8 cellular contexts compared by ENCODE assay signal in genomic region chr2:218397502-218398436, GRCh38. TPM values are rescaled to one million over a fixed set of nuclear protein-coding genes. Genes with fewer than 3 reads are reported as not detected.
DNase-seq lines count a peak whose midpoint lies in the region; ATAC-seq and TF ChIP-seq lines count a peak whose summit lies in the region.

No MANE protein-coding gene starts in this region.

- intact Hi-C loops in activated T-helper 1 cell treated with anti-CD3 and anti-CD28 coated beads, Interleukin-12 subunit alpha, Interleukin-12 subunit beta, Interleukin-2, Interleukin-4 antibody, amounts not matched to agents 30 ng/mL and 10 ng/mL and 1 ng/mL, durations not matched to agents 14 hours and 24 hours and 36 hours (cut with micrococcal nuclease): loop anchor here (2.0 to 10.0 kb wide), 9 partner anchors 75 to 990 kb away; partner anchors contain the start of genes CNPPD1, DNAJB2, DNPEP and RETREG2

- H3K27ac Mint-ChIP-seq in activated T-helper 1 cell treated with anti-CD3 and anti-CD28 coated beads, Interleukin-12 subunit alpha, Interleukin-12 subunit beta, Interleukin-2, Interleukin-4 antibody, amounts not matched to agents 30 ng/mL and 10 ng/mL and 1 ng/mL, durations not matched to agents 14 hours and 24 hours and 36 hours: peak overlapping the region; percentile 98
- no peak overlapping the region for H3K27ac Mint-ChIP-seq in nephron progenitor cell

- H3K9me3 Mint-ChIP-seq in activated T-helper 1 cell treated with anti-CD3 and anti-CD28 coated beads, Interleukin-12 subunit alpha, Interleukin-12 subunit beta, Interleukin-2, Interleukin-4 antibody, amounts not matched to agents 30 ng/mL and 10 ng/mL and 1 ng/mL, durations not matched to agents 14 hours and 24 hours and 36 hours: no peaks in the 10 kb centered on the region
- no peaks in the 10 kb centered on the region for H3K9me3 Mint-ChIP-seq in nephron progenitor cell

- peaks cover 3% of the 10 kb centered on the region for H3K27me3 Mint-ChIP-seq in activated T-helper 1 cell treated with anti-CD3 and anti-CD28 coated beads, Interleukin-12 subunit alpha, Interleukin-12 subunit beta, Interleukin-2, Interleukin-4 antibody, amounts not matched to agents 30 ng/mL and 10 ng/mL and 1 ng/mL, durations not matched to agents 14 hours and 24 hours and 36 hours (ENCODE audit: insufficient read depth)
- H3K27me3 Mint-ChIP-seq in nephron progenitor cell (ENCODE audit: low read depth, poor library complexity): peaks cover 35% of the 10 kb centered on the region

- peak overlapping the region; percentile 82 for H3K4me3 ChIP-seq in fibroblast of villous mesenchyme (ENCODE audit: low read depth, low read length)

- peaks cover 5% of the 10 kb centered on the region for H3K36me3 Mint-ChIP-seq in activated T-helper 1 cell treated with anti-CD3 and anti-CD28 coated beads, Interleukin-12 subunit alpha, Interleukin-12 subunit beta, Interleukin-2, Interleukin-4 antibody, amounts not matched to agents 30 ng/mL and 10 ng/mL and 1 ng/mL, durations not matched to agents 14 hours and 24 hours and 36 hours (ENCODE audit: low read depth)
- no peaks in the 10 kb centered on the region for H3K36me3 Mint-ChIP-seq in nephron progenitor cell (ENCODE audit: low read depth)

- H3K4me3 Mint-ChIP-seq in activated T-helper 1 cell treated with anti-CD3 and anti-CD28 coated beads, Interleukin-12 subunit alpha, Interleukin-12 subunit beta, Interleukin-2, Interleukin-4 antibody, amounts not matched to agents 30 ng/mL and 10 ng/mL and 1 ng/mL, durations not matched to agents 14 hours and 24 hours and 36 hours: peak overlapping the region; percentile 94
- peak overlapping the region; percentile 89 for H3K4me3 Mint-ChIP-seq in nephron progenitor cell

- no peak for TF ChIP-seq CTCF in fibroblast of villous mesenchyme (IDR thresholded peaks at IDR 0.05; ENCODE audit: insufficient read depth, low read depth, low read length)
- TF ChIP-seq CTCF in nephron progenitor cell (IDR thresholded peaks at IDR 0.05): no peak

- DNase-seq in NCI-H526 (lab: John Stamatoyannopoulos, UW) (peak; percentile 27 to 65), NCI-H526 treated with DMSO at 0.1 percent for 48 hours (lab: John Stamatoyannopoulos, UW) (no peak), NCI-H774 (lab: John Stamatoyannopoulos, UW) (peak; percentile 52), fibroblast of villous mesenchyme (ENCODE audit: low read depth) (peak; percentile 94), nephron progenitor cell (peak; percentile 50)
- peak; percentile 68 for DNase-seq in activated T-helper 1 cell treated with anti-CD3 and anti-CD28 coated beads, Interleukin-12 subunit alpha, Interleukin-12 subunit beta, Interleukin-2, Interleukin-4 antibody, amounts not matched to agents 30 ng/mL and 10 ng/mL and 1 ng/mL, durations not matched to agents 14 hours and 24 hours and 36 hours (ENCODE audit: low spot score)

- peaks cover 40% of the 10 kb centered on the region for H3K4me1 Mint-ChIP-seq in activated T-helper 1 cell treated with anti-CD3 and anti-CD28 coated beads, Interleukin-12 subunit alpha, Interleukin-12 subunit beta, Interleukin-2, Interleukin-4 antibody, amounts not matched to agents 30 ng/mL and 10 ng/mL and 1 ng/mL, durations not matched to agents 14 hours and 24 hours and 36 hours (ENCODE audit: low read depth)
- peaks cover 24% of the 10 kb centered on the region for H3K4me1 Mint-ChIP-seq in nephron progenitor cell

- ATAC-seq in HG02763 (IDR thresholded peaks at IDR 0.05; ENCODE audit: unreplicated experiment): peak; percentile 16
- no peak for ATAC-seq in HG03520 (IDR thresholded peaks at IDR 0.05; ENCODE audit: unreplicated experiment)

RNA-seq across cellular contexts. Expression of gene CTDSP1, which starts 1.9 kb away (rescaled TPM):
- 105 and 106 TPM in 2 replicates for total RNA-seq in activated T-helper 1 cell treated with anti-CD3 and anti-CD28 coated beads, Interleukin-12 subunit alpha, Interleukin-12 subunit beta, Interleukin-2, Interleukin-4 antibody, amounts not matched to agents 30 ng/mL and 10 ng/mL and 1 ng/mL, durations not matched to agents 14 hours and 24 hours and 36 hours
- total RNA-seq in fibroblast of villous mesenchyme: 63.5 and 66.9 TPM in 2 replicates

RNA-seq across cellular contexts. Expression of gene SLC11A1, which starts 15.7 kb away (rescaled TPM):
- 0.05 and 0.27 TPM in 2 replicates for total RNA-seq in activated T-helper 1 cell treated with anti-CD3 and anti-CD28 coated beads, Interleukin-12 subunit alpha, Interleukin-12 subunit beta, Interleukin-2, Interleukin-4 antibody, amounts not matched to agents 30 ng/mL and 10 ng/mL and 1 ng/mL, durations not matched to agents 14 hours and 24 hours and 36 hours
- total RNA-seq in fibroblast of villous mesenchyme: under 0.01 and 0.43 TPM in 2 replicates

RNA-seq across cellular contexts. Expression of gene VIL1, which starts 21.2 kb away (rescaled TPM):
- total RNA-seq in activated T-helper 1 cell treated with anti-CD3 and anti-CD28 coated beads, Interleukin-12 subunit alpha, Interleukin-12 subunit beta, Interleukin-2, Interleukin-4 antibody, amounts not matched to agents 30 ng/mL and 10 ng/mL and 1 ng/mL, durations not matched to agents 14 hours and 24 hours and 36 hours: not detected in 2 replicates
- under 0.01 TPM in 1 of 2 replicates, not detected in the other for total RNA-seq in fibroblast of villous mesenchyme

RNA-seq across cellular contexts. Expression of gene CATIP, which starts 41.1 kb away (rescaled TPM):
- not detected in 2 replicates for total RNA-seq in activated T-helper 1 cell treated with anti-CD3 and anti-CD28 coated beads, Interleukin-12 subunit alpha, Interleukin-12 subunit beta, Interleukin-2, Interleukin-4 antibody, amounts not matched to agents 30 ng/mL and 10 ng/mL and 1 ng/mL, durations not matched to agents 14 hours and 24 hours and 36 hours
- 0.43 TPM in 1 of 2 replicates, not detected in the other for total RNA-seq in fibroblast of villous mesenchyme
